In the genomic region with DNA sequence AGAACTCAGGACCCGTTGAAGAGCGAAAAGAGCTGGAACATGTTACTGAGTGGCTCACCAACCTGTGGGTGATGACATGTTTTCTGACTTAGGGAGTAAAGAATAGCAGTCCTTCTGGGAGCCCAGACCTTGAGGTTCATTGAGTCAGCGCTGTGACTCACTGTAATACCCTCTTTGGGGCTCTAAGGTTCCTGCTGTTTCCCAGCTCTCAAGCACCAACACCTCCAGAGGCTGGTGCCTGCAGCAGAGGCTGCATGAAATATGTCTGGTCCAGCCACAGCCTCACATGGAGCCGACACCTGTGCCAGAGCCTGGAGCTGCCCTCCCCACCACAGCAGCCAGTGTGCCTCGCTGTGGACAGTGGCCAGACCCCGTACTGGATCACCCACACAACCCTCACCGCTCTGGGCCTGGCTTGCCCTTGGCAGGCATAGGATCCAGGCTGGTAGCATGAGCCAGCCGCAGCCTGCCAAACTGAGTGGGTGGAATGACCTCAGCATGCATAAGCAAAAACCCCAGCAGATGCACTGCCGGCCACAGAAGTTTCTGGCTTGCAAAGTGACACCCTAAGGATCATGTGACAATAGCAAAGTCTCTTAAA, we compare ENCODE assay signal across 19 cellular contexts.
DNase-seq lines count a peak whose midpoint lies in the region; ATAC-seq and TF ChIP-seq lines count a peak whose summit lies in the region.
"Had no signal": no experiment of that assay in that cellular context is flagged by ENCODE, and none has a peak within 500 bp of the region (broad histone marks: within the 10 kb centered on the region; RNA-seq: fewer than 3 reads in every experiment).

No MANE protein-coding gene starts in this region.

- peaks cover 8% of the 10 kb centered on the region for H3F3A ChIP-seq in smooth muscle cell (ENCODE audit: low read depth)

- peak overlapping the region; percentile 85 for H3K27ac ChIP-seq in smooth muscle cell (ENCODE audit: low read depth)
- H3K27ac ChIP-seq: brain microvascular endothelial cell, dorsolateral prefrontal cortex, esophagus squamous epithelium, left lung, SJSA1 had no signal

- ATAC-seq in GM18858 (IDR thresholded peaks at IDR 0.05; ENCODE audit: unreplicated experiment) = no peak
- no peak for ATAC-seq in HG02763 (IDR thresholded peaks at IDR 0.05; ENCODE audit: unreplicated experiment)
- ATAC-seq: left lung had no signal

- H3K9ac ChIP-seq in smooth muscle cell (ENCODE audit: low read depth) = peak overlapping the region; percentile 49
- H3K9ac ChIP-seq: BLaER1 treated with 17β-estradiol and CSF1 and Interleukin-3, amounts not matched to agents 10 nM and 100 nM had no signal

- peak; percentile 60 for DNase-seq in GOT3 (lab: John Stamatoyannopoulos, UW)
- DNase-seq in MG63 = peak; percentile 99
- peak; percentile 77 for DNase-seq in fibroblast of gingiva (ENCODE audit: low read depth)
- DNase-seq in smooth muscle cell (lab: John Stamatoyannopoulos, UW; ENCODE audit: unreplicated experiment) = no peak
- DNase-seq in activated naive CD4-positive, alpha-beta T cell (lab: John Stamatoyannopoulos, UW) = no peak
- DNase-seq: activated CD4-positive, alpha-beta T cell treated with anti-CD3 and anti-CD28 coated beads for 48 hours; activated CD8-positive, alpha-beta memory T cell treated with anti-CD3 and anti-CD28 coated beads, Interleukin-2, amount 50 U/mL, for 48 hours; activated naive CD4-positive, alpha-beta T cell treated with anti-CD3 and anti-CD28 coated beads, Interleukin-2, amount 10 ng/mL, durations not matched to agents 7 days and 5 days; brain microvascular endothelial cell; esophagus squamous epithelium; H7; NCI-H1092 treated with DMSO at 0.1 percent for 48 hours; T-helper 9 cell had no signal

- no peak overlapping the region for H2AFZ ChIP-seq in smooth muscle cell (ENCODE audit: low read depth)

- no peak overlapping the region for H3K4me3 ChIP-seq in MG63
- H3K4me3 ChIP-seq in smooth muscle cell = no peak overlapping the region
- H3K4me3 ChIP-seq: BLaER1 treated with 17β-estradiol and CSF1 and Interleukin-3, amounts not matched to agents 10 nM and 100 nM; dorsolateral prefrontal cortex; esophagus squamous epithelium; left lung; SJSA1 had no signal

- no peaks in the 10 kb centered on the region for H3K79me2 ChIP-seq in smooth muscle cell (ENCODE audit: low read depth)

- 40% methylated on average over 9 of the region's 9 CpGs for WGBS in smooth muscle cell (ENCODE audit: low lambda C conversion rate)

- H3K27me3 ChIP-seq in MG63 = no peaks in the 10 kb centered on the region
- no peaks in the 10 kb centered on the region for H3K27me3 ChIP-seq in smooth muscle cell (ENCODE audit: low read depth)
- H3K27me3 ChIP-seq: BLaER1 treated with 17β-estradiol and CSF1 and Interleukin-3, amounts not matched to agents 10 nM and 100 nM; brain microvascular endothelial cell; dorsolateral prefrontal cortex; esophagus squamous epithelium; left lung; SJSA1 had no signal

- H3K36me3 ChIP-seq in MG63 (no peaks in the 10 kb centered on the region), smooth muscle cell (ENCODE audit: low read depth) (no peaks in the 10 kb centered on the region)
- H3K36me3 ChIP-seq: BLaER1 treated with 17β-estradiol and CSF1 and Interleukin-3, amounts not matched to agents 10 nM and 100 nM; brain microvascular endothelial cell; esophagus squamous epithelium; left lung; SJSA1 had no signal

- no peak overlapping the region for H3K4me2 ChIP-seq in smooth muscle cell
- H3K4me2 ChIP-seq: BLaER1 treated with 17β-estradiol and CSF1 and Interleukin-3, amounts not matched to agents 10 nM and 100 nM had no signal

- H4K20me1 ChIP-seq in smooth muscle cell (ENCODE audit: low read depth) = no peaks in the 10 kb centered on the region
- H4K20me1 ChIP-seq: BLaER1 treated with 17β-estradiol and CSF1 and Interleukin-3, amounts not matched to agents 10 nM and 100 nM had no signal

- H3K4me1 ChIP-seq in smooth muscle cell (ENCODE audit: low read depth) = no peaks in the 10 kb centered on the region
- H3K4me1 ChIP-seq: esophagus squamous epithelium, left lung, SJSA1 had no signal

- no peak for TF ChIP-seq CTCF in smooth muscle cell (IDR thresholded peaks at IDR 0.05; ENCODE audit: borderline replicate concordance, insufficient read depth, poor library complexity, severe bottlenecking)

- H3K9me3 ChIP-seq in MG63 (no peaks in the 10 kb centered on the region), smooth muscle cell (replicated peaks; ENCODE audit: low read depth) (no peaks in the 10 kb centered on the region)
- H3K9me3 ChIP-seq: SJSA1 had no signal

Comparison
In these comparisons a context has a peak if more than half of its experiments do, and no peak if none do; other contexts are left out.
1. DNase-seq: peak in GOT3 (single experiment), MG63 (single experiment) and fibroblast of gingiva (single experiment); none in smooth muscle cell (single experiment) and activated naive CD4-positive, alpha-beta T cell (0 of 4).